Comparison of ENCODE assay signal across 24 cellular contexts in genomic region chr1:22399421-22400091, GRCh38.
"Had no signal": no experiment of that assay in that cellular context is flagged by ENCODE, and none has a peak within 500 bp of the region (broad histone marks: within the 10 kb centered on the region; RNA-seq: fewer than 3 reads in every experiment).

No MANE protein-coding gene starts in this region.

- H3K27ac Mint-ChIP-seq: natural killer cell treated with Interleukin-12 subunit alpha and Interleukin-12 subunit beta and Interleukin-15 and Interleukin-18, amount 100 ng/mL, for 72 hours; progenitor cell of endocrine pancreas; stimulated activated naive B cell treated with anti-CD40 and anti-IgM and Interleukin-4, amounts not matched to agents 10 μg/mL and 1 μg/mL and 100 μg/mL, for 72 hours had no signal

- H3K9me3 ChIP-seq: left ventricle myocardium inferior, mucosa of descending colon, ovary, right atrium auricular region, suprapubic skin, thoracic aorta, tibial artery, upper lobe of right lung had no signal

- DNase-seq: islet precursor cell; left ventricle myocardium inferior; midbrain; mucosa of descending colon; ovary; stimulated activated CD4-positive, alpha-beta T cell treated with anti-CD3 and anti-CD28 coated beads, Interleukin-12 subunit alpha, Interleukin-12 subunit beta, amount 100 ng/mL, for 4 hours; stimulated activated CD4-positive, alpha-beta T cell treated with anti-CD3 and anti-CD28 coated beads, Interleukin-15, amount 100 ng/mL, for 24 hours; stimulated activated CD4-positive, alpha-beta T cell treated with anti-CD3 and anti-CD28 coated beads, Interleukin-2, amount 100 ng/mL, for 24 hours; stimulated activated CD4-positive, alpha-beta T cell treated with anti-CD3 and anti-CD28 coated beads, Interleukin-4, amount 100 ng/mL, for 1 hour; stimulated activated naive B cell treated with anti-CD40 and anti-IgM and Interleukin-4, amounts not matched to agents 10 μg/mL and 1 μg/mL and 100 μg/mL, for 72 hours; stimulated activated naive CD8-positive, alpha-beta T cell treated with anti-CD3 and anti-CD28 coated beads, Interleukin-15, Interleukin-2, amounts not matched to agents 100 U/mL and 50 U/mL, for 24 hours; tibial artery; trophoblast cell; upper lobe of right lung had no signal

- H3K4me3 ChIP-seq: left ventricle myocardium inferior, lung, mucosa of descending colon, ovary, right atrium auricular region, skin epidermis, suprapubic skin, thoracic aorta, tibial artery, upper lobe of right lung had no signal

- H3K36me3 ChIP-seq: left ventricle myocardium inferior, ovary, right atrium auricular region, suprapubic skin, thoracic aorta, tibial artery, upper lobe of right lung had no signal

- H3K27ac ChIP-seq: left ventricle myocardium inferior, ovary, right atrium auricular region, skin epidermis, suprapubic skin, thoracic aorta, tibial artery, upper lobe of right lung had no signal

- ATAC-seq: mucosa of descending colon; sciatic nerve; stimulated activated naive B cell treated with anti-CD40 and anti-IgM and Interleukin-4, amounts not matched to agents 10 μg/mL and 1 μg/mL and 100 μg/mL, for 72 hours; stimulated activated naive CD8-positive, alpha-beta T cell treated with anti-CD3 and anti-CD28 coated beads, Interleukin-15, Interleukin-2, amounts not matched to agents 100 U/mL and 50 U/mL, for 24 hours; upper lobe of right lung had no signal

- FAIRE-seq: urothelium cell line had no signal

- H3K9me3 Mint-ChIP-seq: natural killer cell treated with Interleukin-12 subunit alpha and Interleukin-12 subunit beta and Interleukin-15 and Interleukin-18, amount 100 ng/mL, for 72 hours; stimulated activated naive B cell treated with anti-CD40 and anti-IgM and Interleukin-4, amounts not matched to agents 10 μg/mL and 1 μg/mL and 100 μg/mL, for 72 hours had no signal

- H3K36me3 Mint-ChIP-seq: naive thymus-derived CD4-positive, alpha-beta T cell; natural killer cell treated with Interleukin-12 subunit alpha and Interleukin-12 subunit beta and Interleukin-15 and Interleukin-18, amount 100 ng/mL, for 72 hours; stimulated activated naive B cell treated with anti-CD40 and anti-IgM and Interleukin-4, amounts not matched to agents 10 μg/mL and 1 μg/mL and 100 μg/mL, for 72 hours had no signal

- H3K4me3 Mint-ChIP-seq: natural killer cell treated with Interleukin-12 subunit alpha and Interleukin-12 subunit beta and Interleukin-15 and Interleukin-18, amount 100 ng/mL, for 72 hours; stimulated activated naive B cell treated with anti-CD40 and anti-IgM and Interleukin-4, amounts not matched to agents 10 μg/mL and 1 μg/mL and 100 μg/mL, for 72 hours had no signal

- H3K4me1 ChIP-seq: left ventricle myocardium inferior, right atrium auricular region, suprapubic skin, tibial artery, upper lobe of right lung had no signal

- H3K27me3 ChIP-seq: ovary, right atrium auricular region had no signal

- H3K4me1 Mint-ChIP-seq: stimulated activated naive B cell treated with anti-CD40 and anti-IgM and Interleukin-4, amounts not matched to agents 10 μg/mL and 1 μg/mL and 100 μg/mL, for 72 hours had no signal
